In the genomic region with DNA sequence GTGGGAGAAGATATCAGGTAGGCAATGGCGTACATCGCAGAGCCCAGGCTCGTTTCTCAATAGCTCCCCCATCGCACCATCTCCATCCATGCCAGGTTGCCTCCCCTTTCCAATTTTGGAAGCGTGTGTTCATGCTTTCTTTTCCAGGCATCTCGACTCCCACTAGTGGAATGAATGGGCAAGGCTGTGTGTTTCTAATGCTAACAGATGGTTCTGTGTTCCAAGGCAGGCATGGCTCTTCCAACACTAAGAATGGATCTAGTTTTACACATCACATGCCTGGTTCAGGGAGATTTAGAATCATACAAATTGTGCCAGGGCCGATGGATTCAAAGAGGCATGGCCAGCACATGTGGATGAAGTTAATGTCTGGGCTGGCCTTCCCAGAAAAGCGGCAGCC, we compare ENCODE assay signal across 24 cellular contexts.
A peak's percentile ranks its signal among the peaks of the same experiment; 100 is the strongest.
DNase-seq lines count a peak whose midpoint lies in the region; TF ChIP-seq lines count a peak whose summit lies in the region.
"Had no signal": no experiment of that assay in that cellular context is flagged by ENCODE, and none has a peak within 500 bp of the region (broad histone marks: within the 10 kb centered on the region; RNA-seq: fewer than 3 reads in every experiment).

No MANE protein-coding gene starts in this region.

- H3K4me2 ChIP-seq in mammary epithelial cell (ENCODE audit: insufficient read depth, low read depth, low read length), result peak overlapping the region; percentile 65
- H3K4me2 ChIP-seq: BLaER1 had no signal

- H3K36me3 ChIP-seq in mammary epithelial cell (ENCODE audit: insufficient read depth, low read length), result no peaks in the 10 kb centered on the region
- H3K36me3 ChIP-seq: BLaER1, thyroid gland had no signal

- peak overlapping the region; percentile 90 for H3K27ac ChIP-seq in mammary epithelial cell (ENCODE audit: insufficient read depth, low read depth, low read length)
- H3K27ac ChIP-seq: 22Rv1, BLaER1, HL-60, thyroid gland had no signal

- TF ChIP-seq CTCF in mammary epithelial cell (conservative IDR thresholded peaks at IDR 0.05 in 1 of 2, IDR thresholded peaks at IDR 0.05 in 1 of 2; ENCODE audit: extremely low read depth in 1 of 2, insufficient read depth in 1 of 2, low read depth in 1 of 2, low read length in 2 of 2), result peak in 1 of 2 donors; percentile 7

- dilution Hi-C loops in mammary epithelial cell (cut with HindIII; ENCODE audit: low sequenced_read_pairs), result no loop called here

- TSS peak; percentile 69 for BruUV-seq in mammary epithelial cell (replicated peaks; lab: Mats Ljungman, UMichigan)

- H3K79me2 ChIP-seq in mammary epithelial cell (ENCODE audit: insufficient read depth, low read length), result no peaks in the 10 kb centered on the region

- H3K4me3 ChIP-seq in mammary epithelial cell (replicated peaks in 1 of 3; ENCODE audit: insufficient read depth in 1 of 3, low read depth in 2 of 3, low read length in 3 of 3), result no peak overlapping the region
- H3K4me3 ChIP-seq: BLaER1, lung, thyroid gland had no signal

- no peaks in the 10 kb centered on the region for H3K4me1 Mint-ChIP-seq in activated naive CD8-positive, alpha-beta T cell treated with anti-CD3 and anti-CD28 coated beads for 36 hours
- H3K4me1 Mint-ChIP-seq: activated B cell treated with CpG ODN at 0.5 μM for 24 hours had no signal

- H3K9me3 Mint-ChIP-seq in activated naive CD8-positive, alpha-beta T cell treated with anti-CD3 and anti-CD28 coated beads for 36 hours, result no peaks in the 10 kb centered on the region
- H3K9me3 Mint-ChIP-seq: activated B cell treated with CpG ODN at 0.5 μM for 24 hours, H9 had no signal

- DNase-seq in NCI-H1694 treated with DMSO at 0.1 percent for 48 hours (lab: John Stamatoyannopoulos, UW), result peak; percentile 23
- DNase-seq in NCI-H1694 (lab: John Stamatoyannopoulos, UW), result no peak
- no peak for DNase-seq in mammary epithelial cell
- DNase-seq in fibroblast of the conjunctiva (ENCODE audit: low read depth), result peak; percentile 29
- DNase-seq in superior temporal gyrus (ENCODE audit: extremely low spot score), result peak; percentile 45
- no peak for DNase-seq in activated CD4-positive, alpha-beta T cell treated with anti-CD3 and anti-CD28 coated beads, Interleukin-2, amount 50 U/mL, for 4 hours
- DNase-seq in midbrain (lab: John Stamatoyannopoulos, UW), result no peak
- DNase-seq in activated naive CD8-positive, alpha-beta T cell treated with anti-CD3 and anti-CD28 coated beads for 36 hours, result no peak
- DNase-seq: activated B cell treated with CpG ODN at 0.5 μM for 24 hours; activated CD4-positive, alpha-beta T cell treated with anti-CD3 and anti-CD28 coated beads, Interleukin-2, amount 50 U/mL, for 48 hours; activated effector memory CD4-positive, alpha-beta T cell treated with Interleukin-2 at 50 U/mL for 16 hours; COR-L47; EL; H9; NCI-H1092 treated with DMSO at 0.1 percent for 48 hours; NCI-H524 treated with DMSO at 0.1 percent for 48 hours; small intestine; stimulated activated naive CD4-positive, alpha-beta T cell; T-helper 9 cell; thyroid gland had no signal

- no peaks in the 10 kb centered on the region for H3K9me3 ChIP-seq in mammary epithelial cell (replicated peaks; ENCODE audit: insufficient read depth, low read length)
- H3K9me3 ChIP-seq: BLaER1, thyroid gland had no signal

- intact Hi-C loops in mammary epithelial cell (cut with micrococcal nuclease), result loop anchor here (2.0 to 5.0 kb wide), 2 partner anchors 18 to 774 kb away; no protein-coding TSS in a partner anchor

- H3K4me3 Mint-ChIP-seq in activated naive CD8-positive, alpha-beta T cell treated with anti-CD3 and anti-CD28 coated beads for 36 hours, result no peak overlapping the region
- H3K4me3 Mint-ChIP-seq: activated B cell treated with CpG ODN at 0.5 μM for 24 hours, H9 had no signal

- H3K36me3 Mint-ChIP-seq in activated naive CD8-positive, alpha-beta T cell treated with anti-CD3 and anti-CD28 coated beads for 36 hours, result no peaks in the 10 kb centered on the region

- no peaks in the 10 kb centered on the region for H4K20me1 ChIP-seq in mammary epithelial cell (ENCODE audit: insufficient read depth, low read length)
- H4K20me1 ChIP-seq: BLaER1 had no signal

- 65% methylated on average over 8 of the region's 8 CpGs for WGBS in mammary epithelial cell (ENCODE audit: low coverage, missing lambda C conversion rate)

- no peaks in the 10 kb centered on the region for H3K27me3 ChIP-seq in mammary epithelial cell (ENCODE audit: insufficient read depth, low read length)
- H3K27me3 ChIP-seq: BLaER1, thyroid gland had no signal

- CTCF ChIA-PET in mammary epithelial cell (lab: Charles Lee; ENCODE audit: low non-redundant PET), result interaction anchor here (0.7 kb wide), 1 partner anchor 18 kb away, joined by 5 read pairs; no protein-coding TSS in a partner anchor

- H3K27ac Mint-ChIP-seq in activated naive CD8-positive, alpha-beta T cell treated with anti-CD3 and anti-CD28 coated beads for 36 hours, result no peak overlapping the region
- H3K27ac Mint-ChIP-seq: activated B cell treated with CpG ODN at 0.5 μM for 24 hours had no signal

- H2AFZ ChIP-seq in mammary epithelial cell (ENCODE audit: low read depth, low read length), result peak overlapping the region; percentile 41

- in situ Hi-C loops in mammary epithelial cell (cut with MboI; ENCODE audit: low sequenced_read_pairs in 2 of 2), result no loop called here

- peaks cover 30% of the 10 kb centered on the region for H3K4me1 ChIP-seq in mammary epithelial cell (ENCODE audit: insufficient read depth, low read length)

- no peak overlapping the region for H3K9ac ChIP-seq in mammary epithelial cell (ENCODE audit: insufficient read depth, low read length)
- H3K9ac ChIP-seq: BLaER1 had no signal

- no peaks in the 10 kb centered on the region for H3K27me3 Mint-ChIP-seq in activated naive CD8-positive, alpha-beta T cell treated with anti-CD3 and anti-CD28 coated beads for 36 hours
- H3K27me3 Mint-ChIP-seq: activated B cell treated with CpG ODN at 0.5 μM for 24 hours had no signal

Comparison
In these comparisons a context has a peak if more than half of its experiments do, and no peak if none do; other contexts are left out.
1. DNase-seq: peak in NCI-H1694 treated with DMSO at 0.1 percent for 48 hours (single experiment), fibroblast of the conjunctiva (single experiment) and superior temporal gyrus (single experiment); none in NCI-H1694 (single experiment), mammary epithelial cell (single experiment), activated CD4-positive, alpha-beta T cell treated with anti-CD3 and anti-CD28 coated beads, Interleukin-2, amount 50 U/mL, for 4 hours (0 of 2), midbrain (single experiment) and activated naive CD8-positive, alpha-beta T cell treated with anti-CD3 and anti-CD28 coated beads for 36 hours (single experiment).